ENCODE assay signal across 12 cellular contexts in the genomic region with DNA sequence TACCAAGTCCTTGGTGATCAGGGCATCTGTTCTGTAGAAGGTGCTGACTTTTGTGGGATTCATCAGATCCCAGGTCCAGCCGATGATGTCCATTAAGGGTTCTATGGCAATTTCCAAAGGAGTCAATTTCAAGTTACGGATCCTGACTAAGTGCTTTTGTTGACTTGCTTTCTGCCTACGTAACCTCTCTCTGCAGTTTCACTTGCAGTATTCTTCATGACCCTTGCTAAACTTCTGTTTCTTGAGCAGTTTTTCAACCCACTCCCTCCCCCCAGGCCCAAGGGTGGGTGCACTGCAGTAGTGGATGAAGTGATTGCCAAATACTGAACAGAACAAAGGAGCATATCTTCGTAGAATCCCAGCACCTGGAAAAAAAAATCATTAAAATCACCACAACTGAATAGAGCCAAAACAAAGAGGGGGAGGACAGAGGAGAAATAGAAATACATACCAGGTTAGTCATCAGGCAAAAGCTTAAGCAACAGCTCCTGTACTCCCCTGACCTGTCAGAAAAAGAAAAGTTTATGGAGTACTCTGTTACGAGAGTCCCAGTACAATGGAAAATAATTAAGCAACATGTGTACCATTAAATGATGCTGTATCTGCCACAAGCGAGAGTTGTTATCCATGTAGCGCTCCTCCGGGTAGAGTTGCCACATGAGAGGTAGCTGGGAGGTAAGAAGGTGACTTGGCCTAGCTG. TPM values are rescaled to one million over a fixed set of nuclear protein-coding genes. Genes with fewer than 3 reads are reported as not detected.
DNase-seq lines count a peak whose midpoint lies in the region; ATAC-seq and TF ChIP-seq lines count a peak whose summit lies in the region.
"Had no signal": no experiment of that assay in that cellular context is flagged by ENCODE, and none has a peak within 500 bp of the region (broad histone marks: within the 10 kb centered on the region; RNA-seq: fewer than 3 reads in every experiment).

No MANE protein-coding gene starts in this region.

- no peak for TF ChIP-seq CTCF in type B pancreatic cell (conservative IDR thresholded peaks at IDR 0.05)

- no peak for ATAC-seq in activated T-cell treated with anti-CD3 and anti-CD28 coated beads, Interleukin-2, amount 50 U/mL, for 72 hours (replicated peaks in 1 of 2)
- ATAC-seq in activated T-cell treated with anti-CD3 and anti-CD28 coated beads, Interleukin-2, amount 50 U/mL, for 4 hours = no peak
- ATAC-seq in esophagus mucosa = peak; percentile 64

- H3K27ac Mint-ChIP-seq in activated T-cell treated with anti-CD3 and anti-CD28 coated beads, Interleukin-2, amount 50 U/mL, for 72 hours = peak overlapping the region; percentile 42
- peak overlapping the region; percentile 72 for H3K27ac Mint-ChIP-seq in type B pancreatic cell
- H3K27ac Mint-ChIP-seq: activated T-helper 2 cell treated with anti-CD3 and anti-CD28 coated beads, Interferon-gamma antibody, Interleukin-2, Interleukin-4, amounts not matched to agents 10 μg/mL and 5 μg/mL and 100 μg/mL, durations not matched to agents 14 hours and 24 hours and 36 hours had no signal

- DNase-seq in activated T-cell treated with anti-CD3 and anti-CD28 coated beads, Interleukin-2, amount 50 U/mL, for 72 hours = no peak
- no peak for DNase-seq in activated T-cell treated with anti-CD3 and anti-CD28 coated beads, Interleukin-2, amount 50 U/mL, for 4 hours
- DNase-seq in type B pancreatic cell (ENCODE audit: extremely low spot score, unreplicated experiment) (no peak), OCI-M2 (lab: John Stamatoyannopoulos, UW; ENCODE audit: unreplicated experiment) (no peak), SHP77 treated with DMSO at 0.1 percent for 48 hours (lab: John Stamatoyannopoulos, UW) (no peak)
- DNase-seq: activated CD4-positive, CD25-positive, alpha-beta regulatory T cell; cerebellar nuclear complex; GDM1; glutamatergic neuron; NCI-H2227 treated with DMSO at 0.1 percent for 48 hours had no signal

- H3K4me1 Mint-ChIP-seq in activated T-cell treated with anti-CD3 and anti-CD28 coated beads, Interleukin-2, amount 50 U/mL, for 72 hours (ENCODE audit: low read depth) = peaks cover 39% of the 10 kb centered on the region
- H3K4me1 Mint-ChIP-seq in activated T-cell treated with anti-CD3 and anti-CD28 coated beads, Interleukin-2, amount 50 U/mL, for 4 hours (ENCODE audit: low read depth) = peaks cover 20% of the 10 kb centered on the region
- H3K4me1 Mint-ChIP-seq in type B pancreatic cell (ENCODE audit: unreplicated experiment) = no peaks in the 10 kb centered on the region

- no peaks in the 10 kb centered on the region for H3K27me3 Mint-ChIP-seq in activated T-cell treated with anti-CD3 and anti-CD28 coated beads, Interleukin-2, amount 50 U/mL, for 72 hours (ENCODE audit: low read depth)
- H3K27me3 Mint-ChIP-seq in activated T-cell treated with anti-CD3 and anti-CD28 coated beads, Interleukin-2, amount 50 U/mL, for 4 hours (ENCODE audit: low read depth) = no peaks in the 10 kb centered on the region
- no peaks in the 10 kb centered on the region for H3K27me3 Mint-ChIP-seq in type B pancreatic cell

- H3K36me3 Mint-ChIP-seq in activated T-cell treated with anti-CD3 and anti-CD28 coated beads, Interleukin-2, amount 50 U/mL, for 72 hours (ENCODE audit: insufficient read depth in 2 of 2) = peaks cover 0 to 3% of the 10 kb centered on the region in 2 donors
- H3K36me3 Mint-ChIP-seq in activated T-cell treated with anti-CD3 and anti-CD28 coated beads, Interleukin-2, amount 50 U/mL, for 4 hours (ENCODE audit: insufficient read depth) = peaks cover 5% of the 10 kb centered on the region
- H3K36me3 Mint-ChIP-seq in type B pancreatic cell = no peaks in the 10 kb centered on the region

- H3K9me3 Mint-ChIP-seq in activated T-cell treated with anti-CD3 and anti-CD28 coated beads, Interleukin-2, amount 50 U/mL, for 72 hours = no peaks in the 10 kb centered on the region
- H3K9me3 Mint-ChIP-seq in activated T-cell treated with anti-CD3 and anti-CD28 coated beads, Interleukin-2, amount 50 U/mL, for 4 hours = no peaks in the 10 kb centered on the region
- no peaks in the 10 kb centered on the region for H3K9me3 Mint-ChIP-seq in type B pancreatic cell
- H3K9me3 Mint-ChIP-seq: activated T-helper 2 cell treated with anti-CD3 and anti-CD28 coated beads, Interferon-gamma antibody, Interleukin-2, Interleukin-4, amounts not matched to agents 10 μg/mL and 5 μg/mL and 100 μg/mL, durations not matched to agents 14 hours and 24 hours and 36 hours had no signal

- H3K4me3 Mint-ChIP-seq in activated T-cell treated with anti-CD3 and anti-CD28 coated beads, Interleukin-2, amount 50 U/mL, for 72 hours = no peak overlapping the region
- H3K4me3 Mint-ChIP-seq in activated T-cell treated with anti-CD3 and anti-CD28 coated beads, Interleukin-2, amount 50 U/mL, for 4 hours = no peak overlapping the region
- no peak overlapping the region for H3K4me3 Mint-ChIP-seq in type B pancreatic cell

RNA-seq across cellular contexts. Expression of a gene that starts 5.8 kb away (rescaled TPM):
- 10 to 100 TPM in 1 of 2 donors, 1 to 10 TPM in 1; 9.4 to 15.0 TPM for total RNA-seq in activated T-cell treated with anti-CD3 and anti-CD28 coated beads, Interleukin-2, amount 50 U/mL, for 72 hours
- total RNA-seq in activated T-cell treated with anti-CD3 and anti-CD28 coated beads, Interleukin-2, amount 50 U/mL, for 4 hours = 1 to 10 TPM; 1.1 to 2.7 (median 1.6) TPM
- 4.1 TPM for total RNA-seq in esophagus mucosa
- 5.7 and 7.1 TPM in 2 replicates for total RNA-seq in type B pancreatic cell (ENCODE audit: low replicate concordance)

RNA-seq across cellular contexts. Expression of a gene that starts 5.8 kb away (rescaled TPM):
- 10 to 100 TPM; 18.5 to 33.1 TPM for total RNA-seq in activated T-cell treated with anti-CD3 and anti-CD28 coated beads, Interleukin-2, amount 50 U/mL, for 72 hours
- 1 to 10 TPM; 3.4 to 5.5 (median 5.1) TPM for total RNA-seq in activated T-cell treated with anti-CD3 and anti-CD28 coated beads, Interleukin-2, amount 50 U/mL, for 4 hours
- total RNA-seq in esophagus mucosa (14.9 TPM), type B pancreatic cell (ENCODE audit: low replicate concordance) (10.2 and 19.0 TPM in 2 replicates)

RNA-seq across cellular contexts. Expression of a gene that starts 6.1 kb away (rescaled TPM):
- 10 to 100 TPM; 25.9 to 33.3 TPM for total RNA-seq in activated T-cell treated with anti-CD3 and anti-CD28 coated beads, Interleukin-2, amount 50 U/mL, for 72 hours
- 10 to 100 TPM; 21.7 to 25.6 (median 23.1) TPM for total RNA-seq in activated T-cell treated with anti-CD3 and anti-CD28 coated beads, Interleukin-2, amount 50 U/mL, for 4 hours
- total RNA-seq in esophagus mucosa (23.1 TPM), type B pancreatic cell (ENCODE audit: low replicate concordance) (29.8 TPM in 2 replicates)

RNA-seq across cellular contexts. Expression of a gene that starts 38.5 kb away (rescaled TPM):
- total RNA-seq in activated T-cell treated with anti-CD3 and anti-CD28 coated beads, Interleukin-2, amount 50 U/mL, for 72 hours = 10 to 100 TPM; 34.6 to 42.8 TPM
- 100 to 1,000 TPM; 114 to 124 (median 116) TPM for total RNA-seq in activated T-cell treated with anti-CD3 and anti-CD28 coated beads, Interleukin-2, amount 50 U/mL, for 4 hours
- total RNA-seq in esophagus mucosa (30.9 TPM), type B pancreatic cell (ENCODE audit: low replicate concordance) (65.0 and 76.5 TPM in 2 replicates)

RNA-seq across cellular contexts. Expression of a gene that starts 42.7 kb away (rescaled TPM):
- 10 to 100 TPM; 15.0 to 19.5 TPM for total RNA-seq in activated T-cell treated with anti-CD3 and anti-CD28 coated beads, Interleukin-2, amount 50 U/mL, for 72 hours
- total RNA-seq in activated T-cell treated with anti-CD3 and anti-CD28 coated beads, Interleukin-2, amount 50 U/mL, for 4 hours = 1 to 10 TPM; 1.3 to 2.4 (median 1.5) TPM
- total RNA-seq in esophagus mucosa (3.5 TPM), type B pancreatic cell (ENCODE audit: low replicate concordance) (1.1 and 1.3 TPM in 2 replicates)
